1 cellular context compared by ENCODE assay signal in genomic region chr6:106300944-106301343, GRCh38.
TF ChIP-seq lines count a peak whose summit lies in the region.

No MANE protein-coding gene starts in this region.

TF ChIP-seq in HepG2, 621 proteins besides CTCF, POLR2A, EP300 and RAD21:
- no peak for TF ChIP-seq HES4 (CRISPR knock-in tag; IDR thresholded peaks at IDR 0.05; ENCODE audit: borderline replicate concordance)
- no peak for TF ChIP-seq ZNF703 (CRISPR knock-in tag; IDR thresholded peaks at IDR 0.05; ENCODE audit: borderline replicate concordance)
- TF ChIP-seq CREBL2 (CRISPR knock-in tag; IDR thresholded peaks at IDR 0.05; ENCODE audit: borderline replicate concordance) = no peak
- TF ChIP-seq STAG1 (CRISPR knock-in tag; IDR thresholded peaks at IDR 0.05) = peak; percentile 68
- no peak for TF ChIP-seq ZNF773 (CRISPR knock-in tag; IDR thresholded peaks at IDR 0.05; ENCODE audit: borderline replicate concordance)
TF ChIP-seq in HepG2: peak in this region for 1.
